8 cellular contexts compared by ENCODE assay signal in genomic region chr12:570949-571794, GRCh38.
A peak's percentile ranks its signal among the peaks of the same experiment; 100 is the strongest.
DNase-seq lines count a peak whose midpoint lies in the region; ATAC-seq, FAIRE-seq and TF ChIP-seq lines count a peak whose summit lies in the region.

No MANE protein-coding gene starts in this region.

- H3K27me3 Mint-ChIP-seq in astrocyte (ENCODE audit: low read depth, unreplicated experiment), result peaks cover 9% of the 10 kb centered on the region

- in situ Hi-C loops in ACHN (cut with HindIII; ENCODE audit: low pct_ligation_motif_present, low pct_unique_long_range_greater_than_20kb, low sequenced_read_pairs), result no loop called here

- DNase-seq in ACHN (peak; percentile 93), HEK293T (ENCODE audit: extremely low spot score) (no peak), astrocyte (ENCODE audit: low read depth) (peak; percentile 61), iPS-NIHi7 (ENCODE audit: extremely low spot score) (peak; percentile 74), spleen (peak; percentile 68), NCI-H748 treated with DMSO at 0.1 percent for 48 hours (lab: John Stamatoyannopoulos, UW) (no peak), NCI-H524 treated with DMSO at 0.1 percent for 48 hours (lab: John Stamatoyannopoulos, UW) (no peak)

- POLR2A ChIA-PET in HEK293T (lab: Yijun Ruan, JAX), result interaction anchor here (0.7 to 3.5 kb wide), 5 partner anchors 42 to 378 kb away, joined by 3 to 41 read pairs (median 3); partner anchors contain the start of genes RAD52 and WNK1

- TF ChIP-seq POLR2A in spleen (IDR thresholded peaks at IDR 0.05), result no peak

- no peaks in the 10 kb centered on the region for H3K79me2 ChIP-seq in astrocyte (ENCODE audit: insufficient read depth, low read length)

- peak overlapping the region; percentile 72 for H2AFZ ChIP-seq in astrocyte (ENCODE audit: low read depth, low read length)

- H3K4me3 ChIP-seq in astrocyte (ENCODE audit: insufficient read depth, low read depth, low read length), result peak overlapping the region; percentile 58
- H3K4me3 ChIP-seq in spleen, result peak overlapping the region in 5 of 8 donors; percentile 48 to 75 (median 60)

- H3K36me3 Mint-ChIP-seq in astrocyte (ENCODE audit: low read depth, unreplicated experiment), result no peaks in the 10 kb centered on the region

- WGBS in spleen, 5 donors, result 75 to 87% (median 79%) methylated on average over 17 to 21 of the region's 21 CpGs

- intact Hi-C loops in spleen (cut with DNase I; ENCODE audit: low total_unique reads), result loop anchor here (5.0 to 10.0 kb wide), 3 partner anchors 184 to 1024 kb away; partner anchors contain the start of genes FBXL14 and WNK1

- H3K27me3 ChIP-seq in astrocyte (ENCODE audit: insufficient read depth, low read length) (peaks cover 3% of the 10 kb centered on the region), spleen (replicated peaks in 1 of 7) (no peaks in the 10 kb centered on the region)

- CTCF ChIA-PET in HEK293T (lab: Yijun Ruan, JAX), result interaction anchor here (0.8 to 2.7 kb wide), 10 partner anchors 8 to 378 kb away, joined by 3 to 17 read pairs (median 4); partner anchors contain the start of gene RAD52

- H3K9me3 ChIP-seq in astrocyte (ENCODE audit: insufficient read depth, low read depth, low read length) (no peaks in the 10 kb centered on the region), spleen (no peaks in the 10 kb centered on the region)

- peak overlapping the region; percentile 84 for H3K9ac ChIP-seq in astrocyte (ENCODE audit: low read length)

- peak overlapping the region; percentile 72 for H3K27ac ChIP-seq in astrocyte (ENCODE audit: low read depth, low read length)
- peak overlapping the region in 7 of 8 donors; percentile 66 to 84 (median 76) for H3K27ac ChIP-seq in spleen

- no peak for FAIRE-seq in astrocyte (lab: Jason Lieb, UNC)

- no peaks in the 10 kb centered on the region for H4K20me1 ChIP-seq in astrocyte (ENCODE audit: insufficient read depth, low read length)

- peak overlapping the region; percentile 90 for H3K4me2 ChIP-seq in astrocyte (ENCODE audit: low read length)

- no peak for ATAC-seq in HG02571 (IDR thresholded peaks at IDR 0.05; ENCODE audit: unreplicated experiment)

- peak overlapping the region; percentile 81 for H3K4me3 Mint-ChIP-seq in astrocyte (ENCODE audit: unreplicated experiment)

- no peak for TF ChIP-seq CTCF in astrocyte (IDR thresholded peaks at IDR 0.05; ENCODE audit: insufficient read depth, low read depth, low read length)
- no peak for TF ChIP-seq CTCF in spleen (IDR thresholded peaks at IDR 0.05 in 8 of 11, conservative IDR thresholded peaks at IDR 0.05 in 3 of 11)

- H3K27ac Mint-ChIP-seq in astrocyte (ENCODE audit: unreplicated experiment), result peak overlapping the region; percentile 86

- H3K36me3 ChIP-seq in astrocyte (ENCODE audit: insufficient read depth, low read length) (no peaks in the 10 kb centered on the region), spleen (no peaks in the 10 kb centered on the region)

- H3K9me3 Mint-ChIP-seq in astrocyte (ENCODE audit: unreplicated experiment), result peaks cover 8% of the 10 kb centered on the region

- H3K4me1 Mint-ChIP-seq in astrocyte (ENCODE audit: low read depth, unreplicated experiment), result peaks cover 18% of the 10 kb centered on the region

- H3K4me1 ChIP-seq in astrocyte (ENCODE audit: insufficient read depth, low read length) (peaks cover 25% of the 10 kb centered on the region), spleen (peaks cover 6 to 55% (median 28%) of the 10 kb centered on the region in 6 donors)

TF ChIP-seq in HEK293T, 16 proteins besides CTCF, POLR2A, EP300 and RAD21:
- peak; percentile 31; the same call in 1 of the 2 replicates for TF ChIP-seq PKNOX1 (IDR thresholded peaks at IDR 0.05)
- TF ChIP-seq LEF1 (IDR thresholded peaks at IDR 0.05; ENCODE audit: borderline replicate concordance), result no peak

Comparison
In these comparisons a context has a peak if more than half of its experiments do, and no peak if none do; other contexts are left out.
1. DNase-seq: peak in ACHN (single experiment), astrocyte (single experiment), iPS-NIHi7 (single experiment) and spleen (single experiment); none in HEK293T (single experiment), NCI-H748 treated with DMSO at 0.1 percent for 48 hours (single experiment) and NCI-H524 treated with DMSO at 0.1 percent for 48 hours (single experiment).